Comparison of ENCODE assay signal across 8 cellular contexts in genomic region chr21:37073417-37074194, GRCh38. TPM values are rescaled to one million over a fixed set of nuclear protein-coding genes. Genes with fewer than 3 reads are reported as not detected.
DNase-seq lines count a peak whose midpoint lies in the region; ATAC-seq and TF ChIP-seq lines count a peak whose summit lies in the region.

No MANE protein-coding gene starts in this region.

- in situ Hi-C loops in HAP-1 (cut with MboI; ENCODE audit: low sequenced_read_pairs), result no loop called here

- no peaks in the 10 kb centered on the region for H3K9me3 Mint-ChIP-seq in activated CD4-positive, alpha-beta T cell treated with anti-CD3 and anti-CD28 coated beads for 36 hours (ENCODE audit: low read depth)
- H3K9me3 Mint-ChIP-seq in dendritic cell treated with granulocyte-macrophage colony-stimulating factor and Interleukin-4, amounts not matched to agents 40 ng/mL and 50 ng/mL, for 4 days, result no peaks in the 10 kb centered on the region

- H3K4me3 Mint-ChIP-seq in activated CD4-positive, alpha-beta T cell treated with anti-CD3 and anti-CD28 coated beads for 36 hours, result peak overlapping the region; percentile 99
- peak overlapping the region; percentile 96 for H3K4me3 Mint-ChIP-seq in dendritic cell treated with granulocyte-macrophage colony-stimulating factor and Interleukin-4, amounts not matched to agents 40 ng/mL and 50 ng/mL, for 4 days

- peaks cover 50% of the 10 kb centered on the region for H3K4me1 Mint-ChIP-seq in activated CD4-positive, alpha-beta T cell treated with anti-CD3 and anti-CD28 coated beads for 36 hours
- peaks cover 42% of the 10 kb centered on the region for H3K4me1 Mint-ChIP-seq in dendritic cell treated with granulocyte-macrophage colony-stimulating factor and Interleukin-4, amounts not matched to agents 40 ng/mL and 50 ng/mL, for 4 days (ENCODE audit: low read depth)

- H3K4me2 ChIP-seq in MM.1S (ENCODE audit: low read depth, low read length), result peak overlapping the region; percentile 91

- peak; percentile 39 for ATAC-seq in activated CD4-positive, alpha-beta T cell treated with anti-CD3 and anti-CD28 coated beads for 36 hours
- ATAC-seq in lower lobe of right lung, result peak; percentile 32 to 34

- H3K27me3 Mint-ChIP-seq in activated CD4-positive, alpha-beta T cell treated with anti-CD3 and anti-CD28 coated beads for 36 hours, result no peaks in the 10 kb centered on the region
- H3K27me3 Mint-ChIP-seq in dendritic cell treated with granulocyte-macrophage colony-stimulating factor and Interleukin-4, amounts not matched to agents 40 ng/mL and 50 ng/mL, for 4 days, result no peaks in the 10 kb centered on the region

- no peaks in the 10 kb centered on the region for H3F3A ChIP-seq in MM.1S (ENCODE audit: insufficient read depth, low read length)

- H3K4me1 ChIP-seq in HAP-1, result peaks cover 19% of the 10 kb centered on the region
- peaks cover 13% of the 10 kb centered on the region for H3K4me1 ChIP-seq in MM.1S (ENCODE audit: low read length)
- H3K4me1 ChIP-seq in lower lobe of right lung, result peaks cover 16% of the 10 kb centered on the region

- no peaks in the 10 kb centered on the region for H3K9me2 ChIP-seq in MM.1S (replicated peaks; ENCODE audit: insufficient read depth, low read length)

- intact Hi-C loops in activated CD4-positive, alpha-beta T cell treated with anti-CD3 and anti-CD28 coated beads for 36 hours (cut with DNase I, micrococcal nuclease), result loop anchor here (1.0 to 10.0 kb wide), 15 partner anchors 81 to 1731 kb away; partner anchors contain the start of genes DYRK1A (in 2 of the 2), VPS26C (in 2 of the 2), DOP1B (in 1 of the 2) and ETS2 (in 1 of the 2)
- intact Hi-C loops in dendritic cell treated with granulocyte-macrophage colony-stimulating factor and Interleukin-4, amounts not matched to agents 40 ng/mL and 50 ng/mL, for 4 days (cut with micrococcal nuclease), result loop anchor here (5.0 to 10.0 kb wide), 4 partner anchors 81 to 919 kb away; partner anchors contain the start of genes DOP1B and DYRK1A
- intact Hi-C loops in lower lobe of right lung (cut with DNase I), result no loop called here

- CTCF ChIA-PET in activated CD4-positive, alpha-beta T cell treated with anti-CD3 and anti-CD28 coated beads for 36 hours (lab: Charles Lee), result no interaction called here

- H3K27ac ChIP-seq in MM.1S (ENCODE audit: low read length), result peak overlapping the region; percentile 41; the same call in 1 of the 2 replicates
- peak overlapping the region; percentile 99 for H3K27ac ChIP-seq in lower lobe of right lung

- H3K27me3 ChIP-seq in HAP-1 (ENCODE audit: low read depth) (no peaks in the 10 kb centered on the region), MM.1S (replicated peaks; ENCODE audit: insufficient read depth, low read length) (no peaks in the 10 kb centered on the region), lower lobe of right lung (ENCODE audit: low read depth) (no peaks in the 10 kb centered on the region)

- H3K9me3 ChIP-seq in HAP-1, result no peaks in the 10 kb centered on the region
- H3K9me3 ChIP-seq in MM.1S (replicated peaks; ENCODE audit: insufficient read depth, low read length), result no peaks in the 10 kb centered on the region
- H3K9me3 ChIP-seq in lower lobe of right lung, result no peaks in the 10 kb centered on the region

- H3K36me3 ChIP-seq in HAP-1 (replicated peaks) (no peaks in the 10 kb centered on the region), MM.1S (replicated peaks; ENCODE audit: insufficient read depth, low read length) (no peaks in the 10 kb centered on the region), lower lobe of right lung (peaks cover 10% of the 10 kb centered on the region)

- POLR2A ChIA-PET in activated CD4-positive, alpha-beta T cell treated with anti-CD3 and anti-CD28 coated beads for 36 hours (lab: Charles Lee), result no interaction called here

- H3K4me3 ChIP-seq in GM12865 (ENCODE audit: low read depth, low read length) (peak overlapping the region; percentile 100), HAP-1 (peak overlapping the region; percentile 75), MM.1S (ENCODE audit: low read length) (peak overlapping the region; percentile 84), lower lobe of right lung (peak overlapping the region; percentile 93)

- H4K20me1 ChIP-seq in MM.1S (ENCODE audit: insufficient read depth, low read length), result no peaks in the 10 kb centered on the region

- peak overlapping the region; percentile 92 for H3K27ac Mint-ChIP-seq in activated CD4-positive, alpha-beta T cell treated with anti-CD3 and anti-CD28 coated beads for 36 hours
- H3K27ac Mint-ChIP-seq in dendritic cell treated with granulocyte-macrophage colony-stimulating factor and Interleukin-4, amounts not matched to agents 40 ng/mL and 50 ng/mL, for 4 days, result peak overlapping the region; percentile 92

- peak overlapping the region; percentile 87 for H2AFZ ChIP-seq in MM.1S (ENCODE audit: low read length)

- peaks cover 46% of the 10 kb centered on the region for H3K79me2 ChIP-seq in MM.1S (ENCODE audit: low read length)

- H3K36me3 Mint-ChIP-seq in activated CD4-positive, alpha-beta T cell treated with anti-CD3 and anti-CD28 coated beads for 36 hours (ENCODE audit: low read depth), result peaks cover 30% of the 10 kb centered on the region
- peaks cover 14% of the 10 kb centered on the region for H3K36me3 Mint-ChIP-seq in dendritic cell treated with granulocyte-macrophage colony-stimulating factor and Interleukin-4, amounts not matched to agents 40 ng/mL and 50 ng/mL, for 4 days (ENCODE audit: low read depth)

- DNase-seq in GM12865 (ENCODE audit: low read depth), result peak; percentile 71
- DNase-seq in HAP-1 (ENCODE audit: low spot score in 2 of 2), result peak in 1 of 2 experiments; percentile 51
- peak; percentile 54 for DNase-seq in MM.1S
- DNase-seq in activated CD4-positive, alpha-beta T cell treated with anti-CD3 and anti-CD28 coated beads for 36 hours, result peak; percentile 73
- DNase-seq in lower lobe of right lung, result peak; percentile 77
- DNase-seq in stimulated activated CD4-positive, alpha-beta T cell treated with anti-CD3 and anti-CD28 coated beads, TNF-alpha, amount 100 ng/mL, for 1 hour (ENCODE audit: low read depth in 3 of 3, low spot score in 1 of 3), result peak in 2 of 3 donors; percentile 26 to 31
- no peak for DNase-seq in amniotic stem cell (lab: John Stamatoyannopoulos, UW)

- H3K9ac ChIP-seq in MM.1S (ENCODE audit: low read length), result peak overlapping the region; percentile 76

- TF ChIP-seq CTCF in GM12865 (IDR thresholded peaks at IDR 0.05; ENCODE audit: insufficient read depth, low read depth, low read length, missing control alignments) (peak; percentile 22), MM.1S (IDR thresholded peaks at IDR 0.05; ENCODE audit: low read length) (peak; percentile 30), lower lobe of right lung (IDR thresholded peaks at IDR 0.05) (no peak)

RNA-seq across cellular contexts. Expression of gene TTC3, which starts 0.6 kb away (rescaled TPM):
- 10 to 100 TPM; 65.1 to 78.9 TPM for total RNA-seq in activated CD4-positive, alpha-beta T cell treated with anti-CD3 and anti-CD28 coated beads for 36 hours
- 93.0 TPM for total RNA-seq in lower lobe of right lung

RNA-seq across cellular contexts. Expression of gene PIGP, which starts 0.7 kb away (rescaled TPM):
- total RNA-seq in activated CD4-positive, alpha-beta T cell treated with anti-CD3 and anti-CD28 coated beads for 36 hours, result 10 to 100 TPM; 32.8 to 41.0 TPM
- 28.7 TPM for total RNA-seq in lower lobe of right lung
